Comparison of ENCODE assay signal across 1 cellular context in the genomic region with DNA sequence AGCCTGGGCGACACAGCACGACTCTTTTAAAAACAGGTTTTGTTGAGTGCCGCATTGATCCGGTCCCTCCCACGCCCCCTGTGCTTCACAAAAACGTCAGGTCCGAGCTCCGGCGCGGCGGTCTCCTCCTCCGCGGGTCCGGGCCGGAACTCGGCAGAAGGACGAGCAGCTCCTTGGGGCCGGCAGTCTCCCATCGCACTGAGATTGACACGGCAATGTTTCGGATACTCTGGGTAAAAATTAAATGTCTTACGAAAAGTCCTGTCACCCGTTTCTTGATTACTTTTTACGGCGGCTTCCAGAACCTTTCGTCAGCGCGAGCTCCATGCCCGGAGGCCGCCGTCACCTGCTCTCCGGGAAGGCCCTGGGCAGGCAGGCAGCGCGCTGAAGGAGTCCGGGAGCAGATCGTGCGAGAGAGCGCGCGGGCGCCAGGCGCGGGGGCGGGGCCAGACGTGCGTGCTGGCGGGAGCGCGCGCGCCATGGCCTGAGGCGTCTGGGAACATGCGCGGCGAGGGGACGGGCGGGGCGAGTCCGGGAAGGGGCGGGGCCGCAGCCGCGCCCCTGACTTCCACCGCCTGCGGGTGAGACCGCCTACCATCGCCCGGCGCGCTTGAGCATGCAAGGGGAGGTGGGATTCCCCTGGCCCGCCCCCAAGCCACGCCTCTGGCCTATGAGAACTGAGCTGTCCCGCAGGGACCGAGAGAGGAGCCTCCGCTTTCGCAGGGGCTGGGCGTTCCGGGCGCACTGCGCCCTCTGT.
TF ChIP-seq lines count a peak whose summit lies in the region.

No MANE protein-coding gene starts in this region.

TF ChIP-seq in HepG2, 621 proteins besides CTCF, POLR2A, EP300 and RAD21 (continued from another document and continues in another):
- TF ChIP-seq, protein P1, sequence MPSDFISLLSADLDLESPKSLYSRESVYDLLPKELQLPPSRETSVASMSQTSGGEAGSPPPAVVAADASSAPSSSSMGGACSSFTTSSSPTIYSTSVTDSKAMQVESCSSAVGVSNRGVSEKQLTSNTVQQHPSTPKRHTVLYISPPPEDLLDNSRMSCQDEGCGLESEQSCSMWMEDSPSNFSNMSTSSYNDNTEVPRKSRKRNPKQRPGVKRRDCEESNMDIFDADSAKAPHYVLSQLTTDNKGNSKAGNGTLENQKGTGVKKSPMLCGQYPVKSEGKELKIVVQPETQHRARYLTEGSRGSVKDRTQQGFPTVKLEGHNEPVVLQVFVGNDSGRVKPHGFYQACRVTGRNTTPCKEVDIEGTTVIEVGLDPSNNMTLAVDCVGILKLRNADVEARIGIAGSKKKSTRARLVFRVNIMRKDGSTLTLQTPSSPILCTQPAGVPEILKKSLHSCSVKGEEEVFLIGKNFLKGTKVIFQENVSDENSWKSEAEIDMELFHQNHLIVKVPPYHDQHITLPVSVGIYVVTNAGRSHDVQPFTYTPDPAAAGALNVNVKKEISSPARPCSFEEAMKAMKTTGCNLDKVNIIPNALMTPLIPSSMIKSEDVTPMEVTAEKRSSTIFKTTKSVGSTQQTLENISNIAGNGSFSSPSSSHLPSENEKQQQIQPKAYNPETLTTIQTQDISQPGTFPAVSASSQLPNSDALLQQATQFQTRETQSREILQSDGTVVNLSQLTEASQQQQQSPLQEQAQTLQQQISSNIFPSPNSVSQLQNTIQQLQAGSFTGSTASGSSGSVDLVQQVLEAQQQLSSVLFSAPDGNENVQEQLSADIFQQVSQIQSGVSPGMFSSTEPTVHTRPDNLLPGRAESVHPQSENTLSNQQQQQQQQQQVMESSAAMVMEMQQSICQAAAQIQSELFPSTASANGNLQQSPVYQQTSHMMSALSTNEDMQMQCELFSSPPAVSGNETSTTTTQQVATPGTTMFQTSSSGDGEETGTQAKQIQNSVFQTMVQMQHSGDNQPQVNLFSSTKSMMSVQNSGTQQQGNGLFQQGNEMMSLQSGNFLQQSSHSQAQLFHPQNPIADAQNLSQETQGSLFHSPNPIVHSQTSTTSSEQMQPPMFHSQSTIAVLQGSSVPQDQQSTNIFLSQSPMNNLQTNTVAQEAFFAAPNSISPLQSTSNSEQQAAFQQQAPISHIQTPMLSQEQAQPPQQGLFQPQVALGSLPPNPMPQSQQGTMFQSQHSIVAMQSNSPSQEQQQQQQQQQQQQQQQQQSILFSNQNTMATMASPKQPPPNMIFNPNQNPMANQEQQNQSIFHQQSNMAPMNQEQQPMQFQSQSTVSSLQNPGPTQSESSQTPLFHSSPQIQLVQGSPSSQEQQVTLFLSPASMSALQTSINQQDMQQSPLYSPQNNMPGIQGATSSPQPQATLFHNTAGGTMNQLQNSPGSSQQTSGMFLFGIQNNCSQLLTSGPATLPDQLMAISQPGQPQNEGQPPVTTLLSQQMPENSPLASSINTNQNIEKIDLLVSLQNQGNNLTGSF (CRISPR knock-in tag; IDR thresholded peaks at IDR 0.05), result no peak
- TF ChIP-seq, protein P2, sequence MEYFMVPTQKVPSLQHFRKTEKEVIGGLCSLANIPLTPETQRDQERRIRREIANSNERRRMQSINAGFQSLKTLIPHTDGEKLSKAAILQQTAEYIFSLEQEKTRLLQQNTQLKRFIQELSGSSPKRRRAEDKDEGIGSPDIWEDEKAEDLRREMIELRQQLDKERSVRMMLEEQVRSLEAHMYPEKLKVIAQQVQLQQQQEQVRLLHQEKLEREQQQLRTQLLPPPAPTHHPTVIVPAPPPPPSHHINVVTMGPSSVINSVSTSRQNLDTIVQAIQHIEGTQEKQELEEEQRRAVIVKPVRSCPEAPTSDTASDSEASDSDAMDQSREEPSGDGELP (IDR thresholded peaks at IDR 0.05; ENCODE audit: borderline replicate concordance, low read depth), result peak; percentile 45; the same call in 1 of the 2 replicates
- peak; percentile 94 for TF ChIP-seq ZFX (CRISPR knock-in tag; IDR thresholded peaks at IDR 0.05; ENCODE audit: low read depth)
- TF ChIP-seq, protein P3, sequence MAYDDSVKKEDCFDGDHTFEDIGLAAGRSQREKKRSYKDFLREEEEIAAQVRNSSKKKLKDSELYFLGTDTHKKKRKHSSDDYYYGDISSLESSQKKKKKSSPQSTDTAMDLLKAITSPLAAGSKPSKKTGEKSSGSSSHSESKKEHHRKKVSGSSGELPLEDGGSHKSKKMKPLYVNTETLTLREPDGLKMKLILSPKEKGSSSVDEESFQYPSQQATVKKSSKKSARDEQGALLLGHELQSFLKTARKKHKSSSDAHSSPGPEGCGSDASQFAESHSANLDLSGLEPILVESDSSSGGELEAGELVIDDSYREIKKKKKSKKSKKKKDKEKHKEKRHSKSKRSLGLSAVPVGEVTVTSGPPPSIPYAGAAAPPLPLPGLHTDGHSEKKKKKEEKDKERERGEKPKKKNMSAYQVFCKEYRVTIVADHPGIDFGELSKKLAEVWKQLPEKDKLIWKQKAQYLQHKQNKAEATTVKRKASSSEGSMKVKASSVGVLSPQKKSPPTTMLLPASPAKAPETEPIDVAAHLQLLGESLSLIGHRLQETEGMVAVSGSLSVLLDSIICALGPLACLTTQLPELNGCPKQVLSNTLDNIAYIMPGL (CRISPR knock-in tag; IDR thresholded peaks at IDR 0.05; ENCODE audit: borderline replicate concordance in 1 of 2, low read depth in 1 of 2), result peak; percentile 90 to 98; a peak in 3 of 4 replicates
- TF ChIP-seq ATRX (CRISPR knock-in tag; IDR thresholded peaks at IDR 0.05; ENCODE audit: borderline replicate concordance), result no peak
- peak; percentile 25; the same call in 1 of the 2 replicates for TF ChIP-seq ZNF564 (CRISPR knock-in tag; IDR thresholded peaks at IDR 0.05)
- TF ChIP-seq ZNF431 (CRISPR knock-in tag; IDR thresholded peaks at IDR 0.05; ENCODE audit: borderline replicate concordance, low read depth), result no peak; the same call in 1 of the 2 replicates
- TF ChIP-seq SATB2 (CRISPR knock-in tag; IDR thresholded peaks at IDR 0.05), result no peak
- TF ChIP-seq ZNF451 (CRISPR knock-in tag; IDR thresholded peaks at IDR 0.05), result 0 out of 2 replicates have a peak, but pooled peaks have one; percentile 40
- peak; percentile 50; the same call in 1 of the 2 replicates for TF ChIP-seq ZSCAN21 (CRISPR knock-in tag; IDR thresholded peaks at IDR 0.05; ENCODE audit: borderline replicate concordance)
- TF ChIP-seq ZMYM4 (CRISPR knock-in tag; IDR thresholded peaks at IDR 0.05), result peak; percentile 56; the same call in 1 of the 2 replicates
- TF ChIP-seq, protein P4, sequence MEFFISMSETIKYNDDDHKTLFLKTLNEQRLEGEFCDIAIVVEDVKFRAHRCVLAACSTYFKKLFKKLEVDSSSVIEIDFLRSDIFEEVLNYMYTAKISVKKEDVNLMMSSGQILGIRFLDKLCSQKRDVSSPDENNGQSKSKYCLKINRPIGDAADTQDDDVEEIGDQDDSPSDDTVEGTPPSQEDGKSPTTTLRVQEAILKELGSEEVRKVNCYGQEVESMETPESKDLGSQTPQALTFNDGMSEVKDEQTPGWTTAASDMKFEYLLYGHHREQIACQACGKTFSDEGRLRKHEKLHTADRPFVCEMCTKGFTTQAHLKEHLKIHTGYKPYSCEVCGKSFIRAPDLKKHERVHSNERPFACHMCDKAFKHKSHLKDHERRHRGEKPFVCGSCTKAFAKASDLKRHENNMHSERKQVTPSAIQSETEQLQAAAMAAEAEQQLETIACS (CRISPR knock-in tag; IDR thresholded peaks at IDR 0.05), result peak; percentile 98
- TF ChIP-seq KMT2B (CRISPR knock-in tag; IDR thresholded peaks at IDR 0.05), result peak; percentile 11; the same call in 1 of the 2 replicates
- no peak for TF ChIP-seq CENPX (CRISPR knock-in tag; IDR thresholded peaks at IDR 0.05)
- TF ChIP-seq ZC3H13 (CRISPR knock-in tag; IDR thresholded peaks at IDR 0.05), result peak; percentile 50; the same call in 1 of the 2 replicates
- TF ChIP-seq ZNF274 (CRISPR knock-in tag; IDR thresholded peaks at IDR 0.05), result peak; percentile 47; the same call in 1 of the 2 replicates
- TF ChIP-seq, protein P5, sequence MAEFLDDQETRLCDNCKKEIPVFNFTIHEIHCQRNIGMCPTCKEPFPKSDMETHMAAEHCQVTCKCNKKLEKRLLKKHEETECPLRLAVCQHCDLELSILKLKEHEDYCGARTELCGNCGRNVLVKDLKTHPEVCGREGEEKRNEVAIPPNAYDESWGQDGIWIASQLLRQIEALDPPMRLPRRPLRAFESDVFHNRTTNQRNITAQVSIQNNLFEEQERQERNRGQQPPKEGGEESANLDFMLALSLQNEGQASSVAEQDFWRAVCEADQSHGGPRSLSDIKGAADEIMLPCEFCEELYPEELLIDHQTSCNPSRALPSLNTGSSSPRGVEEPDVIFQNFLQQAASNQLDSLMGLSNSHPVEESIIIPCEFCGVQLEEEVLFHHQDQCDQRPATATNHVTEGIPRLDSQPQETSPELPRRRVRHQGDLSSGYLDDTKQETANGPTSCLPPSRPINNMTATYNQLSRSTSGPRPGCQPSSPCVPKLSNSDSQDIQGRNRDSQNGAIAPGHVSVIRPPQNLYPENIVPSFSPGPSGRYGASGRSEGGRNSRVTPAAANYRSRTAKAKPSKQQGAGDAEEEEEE (CRISPR knock-in tag; IDR thresholded peaks at IDR 0.05; ENCODE audit: borderline replicate concordance), result no peak
- no peak for TF ChIP-seq XRCC5 (optimal IDR thresholded peaks at IDR 0.05; ENCODE audit: low read length)
- peak; percentile 93; the same call in 1 of the 2 replicates for TF ChIP-seq NFKB2 (CRISPR knock-in tag; IDR thresholded peaks at IDR 0.05; ENCODE audit: borderline replicate concordance)
- TF ChIP-seq ZNF792 (CRISPR knock-in tag; IDR thresholded peaks at IDR 0.05), result no peak; the same call in 1 of the 2 replicates
- TF ChIP-seq AGO2 (optimal IDR thresholded peaks at IDR 0.05; ENCODE audit: low read depth, low read length), result peak; percentile 45
- no peak for TF ChIP-seq ZNF326 (CRISPR knock-in tag; IDR thresholded peaks at IDR 0.05; ENCODE audit: borderline replicate concordance)
- TF ChIP-seq BHLHE40 (IDR thresholded peaks at IDR 0.05; ENCODE audit: low read length), result peak; percentile 55
- TF ChIP-seq, protein P6, sequence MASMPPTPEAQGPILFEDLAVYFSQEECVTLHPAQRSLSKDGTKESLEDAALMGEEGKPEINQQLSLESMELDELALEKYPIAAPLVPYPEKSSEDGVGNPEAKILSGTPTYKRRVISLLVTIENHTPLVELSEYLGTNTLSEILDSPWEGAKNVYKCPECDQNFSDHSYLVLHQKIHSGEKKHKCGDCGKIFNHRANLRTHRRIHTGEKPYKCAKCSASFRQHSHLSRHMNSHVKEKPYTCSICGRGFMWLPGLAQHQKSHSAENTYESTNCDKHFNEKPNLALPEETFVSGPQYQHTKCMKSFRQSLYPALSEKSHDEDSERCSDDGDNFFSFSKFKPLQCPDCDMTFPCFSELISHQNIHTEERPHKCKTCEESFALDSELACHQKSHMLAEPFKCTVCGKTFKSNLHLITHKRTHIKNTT (CRISPR knock-in tag; IDR thresholded peaks at IDR 0.05), result no peak
- TF ChIP-seq KLF11 (CRISPR knock-in tag; IDR thresholded peaks at IDR 0.05), result no peak
- TF ChIP-seq, protein P7, sequence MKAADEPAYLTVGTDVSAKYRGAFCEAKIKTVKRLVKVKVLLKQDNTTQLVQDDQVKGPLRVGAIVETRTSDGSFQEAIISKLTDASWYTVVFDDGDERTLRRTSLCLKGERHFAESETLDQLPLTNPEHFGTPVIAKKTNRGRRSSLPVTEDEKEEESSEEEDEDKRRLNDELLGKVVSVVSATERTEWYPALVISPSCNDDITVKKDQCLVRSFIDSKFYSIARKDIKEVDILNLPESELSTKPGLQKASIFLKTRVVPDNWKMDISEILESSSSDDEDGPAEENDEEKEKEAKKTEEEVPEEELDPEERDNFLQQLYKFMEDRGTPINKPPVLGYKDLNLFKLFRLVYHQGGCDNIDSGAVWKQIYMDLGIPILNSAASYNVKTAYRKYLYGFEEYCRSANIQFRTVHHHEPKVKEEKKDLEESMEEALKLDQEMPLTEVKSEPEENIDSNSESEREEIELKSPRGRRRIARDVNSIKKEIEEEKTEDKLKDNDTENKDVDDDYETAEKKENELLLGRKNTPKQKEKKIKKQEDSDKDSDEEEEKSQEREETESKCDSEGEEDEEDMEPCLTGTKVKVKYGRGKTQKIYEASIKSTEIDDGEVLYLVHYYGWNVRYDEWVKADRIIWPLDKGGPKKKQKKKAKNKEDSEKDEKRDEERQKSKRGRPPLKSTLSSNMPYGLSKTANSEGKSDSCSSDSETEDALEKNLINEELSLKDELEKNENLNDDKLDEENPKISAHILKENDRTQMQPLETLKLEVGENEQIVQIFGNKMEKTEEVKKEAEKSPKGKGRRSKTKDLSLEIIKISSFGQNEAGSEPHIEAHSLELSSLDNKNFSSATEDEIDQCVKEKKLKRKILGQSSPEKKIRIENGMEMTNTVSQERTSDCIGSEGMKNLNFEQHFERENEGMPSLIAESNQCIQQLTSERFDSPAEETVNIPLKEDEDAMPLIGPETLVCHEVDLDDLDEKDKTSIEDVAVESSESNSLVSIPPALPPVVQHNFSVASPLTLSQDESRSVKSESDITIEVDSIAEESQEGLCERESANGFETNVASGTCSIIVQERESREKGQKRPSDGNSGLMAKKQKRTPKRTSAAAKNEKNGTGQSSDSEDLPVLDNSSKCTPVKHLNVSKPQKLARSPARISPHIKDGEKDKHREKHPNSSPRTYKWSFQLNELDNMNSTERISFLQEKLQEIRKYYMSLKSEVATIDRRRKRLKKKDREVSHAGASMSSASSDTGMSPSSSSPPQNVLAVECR (CRISPR knock-in tag; IDR thresholded peaks at IDR 0.05; ENCODE audit: borderline replicate concordance), result peak; percentile 66; the same call in 1 of the 2 replicates
- TF ChIP-seq ZFP90 (CRISPR knock-in tag; IDR thresholded peaks at IDR 0.05; ENCODE audit: borderline replicate concordance), result peak; percentile 87; the same call in 1 of the 2 replicates
- TF ChIP-seq, protein P8, sequence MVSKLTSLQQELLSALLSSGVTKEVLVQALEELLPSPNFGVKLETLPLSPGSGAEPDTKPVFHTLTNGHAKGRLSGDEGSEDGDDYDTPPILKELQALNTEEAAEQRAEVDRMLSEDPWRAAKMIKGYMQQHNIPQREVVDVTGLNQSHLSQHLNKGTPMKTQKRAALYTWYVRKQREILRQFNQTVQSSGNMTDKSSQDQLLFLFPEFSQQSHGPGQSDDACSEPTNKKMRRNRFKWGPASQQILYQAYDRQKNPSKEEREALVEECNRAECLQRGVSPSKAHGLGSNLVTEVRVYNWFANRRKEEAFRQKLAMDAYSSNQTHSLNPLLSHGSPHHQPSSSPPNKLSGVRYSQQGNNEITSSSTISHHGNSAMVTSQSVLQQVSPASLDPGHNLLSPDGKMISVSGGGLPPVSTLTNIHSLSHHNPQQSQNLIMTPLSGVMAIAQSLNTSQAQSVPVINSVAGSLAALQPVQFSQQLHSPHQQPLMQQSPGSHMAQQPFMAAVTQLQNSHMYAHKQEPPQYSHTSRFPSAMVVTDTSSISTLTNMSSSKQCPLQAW (CRISPR knock-in tag; IDR thresholded peaks at IDR 0.05), result peak; percentile 63; the same call in 1 of the 2 replicates
- TF ChIP-seq, protein P9, sequence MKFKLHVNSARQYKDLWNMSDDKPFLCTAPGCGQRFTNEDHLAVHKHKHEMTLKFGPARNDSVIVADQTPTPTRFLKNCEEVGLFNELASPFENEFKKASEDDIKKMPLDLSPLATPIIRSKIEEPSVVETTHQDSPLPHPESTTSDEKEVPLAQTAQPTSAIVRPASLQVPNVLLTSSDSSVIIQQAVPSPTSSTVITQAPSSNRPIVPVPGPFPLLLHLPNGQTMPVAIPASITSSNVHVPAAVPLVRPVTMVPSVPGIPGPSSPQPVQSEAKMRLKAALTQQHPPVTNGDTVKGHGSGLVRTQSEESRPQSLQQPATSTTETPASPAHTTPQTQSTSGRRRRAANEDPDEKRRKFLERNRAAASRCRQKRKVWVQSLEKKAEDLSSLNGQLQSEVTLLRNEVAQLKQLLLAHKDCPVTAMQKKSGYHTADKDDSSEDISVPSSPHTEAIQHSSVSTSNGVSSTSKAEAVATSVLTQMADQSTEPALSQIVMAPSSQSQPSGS (CRISPR knock-in tag; IDR thresholded peaks at IDR 0.05), result peak; percentile 87
- TF ChIP-seq, protein P10, sequence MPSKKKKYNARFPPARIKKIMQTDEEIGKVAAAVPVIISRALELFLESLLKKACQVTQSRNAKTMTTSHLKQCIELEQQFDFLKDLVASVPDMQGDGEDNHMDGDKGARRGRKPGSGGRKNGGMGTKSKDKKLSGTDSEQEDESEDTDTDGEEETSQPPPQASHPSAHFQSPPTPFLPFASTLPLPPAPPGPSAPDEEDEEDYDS (CRISPR knock-in tag; IDR thresholded peaks at IDR 0.05), result peak; percentile 57; the same call in 1 of the 2 replicates
- TF ChIP-seq U2AF2 (IDR thresholded peaks at IDR 0.05; ENCODE audit: low read depth, low read length), result no peak
